3 cellular contexts compared by ENCODE assay signal in the genomic region with DNA sequence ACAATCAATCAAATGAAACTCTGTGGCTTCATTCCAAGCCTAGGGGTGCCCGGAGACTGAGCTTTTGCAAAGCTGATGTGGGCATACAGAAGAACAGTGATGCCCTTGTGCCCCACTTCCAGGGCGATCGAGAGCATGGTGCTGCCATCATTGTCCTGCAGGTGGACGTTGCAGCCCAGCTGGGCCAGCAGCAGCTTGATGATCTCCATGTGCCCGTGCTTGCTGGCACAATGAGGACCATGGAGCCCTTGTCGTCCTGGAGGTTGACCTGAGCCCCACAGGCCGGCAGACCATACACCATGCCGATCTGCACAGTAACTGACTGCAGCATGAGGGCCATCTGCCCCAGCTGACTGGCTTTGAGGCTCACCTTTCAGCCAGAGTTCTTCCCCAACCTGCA.
TF ChIP-seq lines count a peak whose summit lies in the region.

No MANE protein-coding gene starts in this region.

TF ChIP-seq in HepG2, 621 proteins besides CTCF, POLR2A, EP300 and RAD21 (continues in another document):
- TF ChIP-seq MXD1 (CRISPR knock-in tag; IDR thresholded peaks at IDR 0.05) (0 out of 2 replicates have a peak, but pooled peaks have one; percentile 29), ZNF891 (CRISPR knock-in tag; IDR thresholded peaks at IDR 0.05) (peak; percentile 33; the same call in 1 of the 2 replicates), HNRNPL (IDR thresholded peaks at IDR 0.05; ENCODE audit: low read depth, low read length) (peak; percentile 35; the same call in 1 of the 2 replicates), ZBTB4 (CRISPR knock-in tag; IDR thresholded peaks at IDR 0.05; ENCODE audit: borderline replicate concordance) (no peak), NRL (CRISPR knock-in tag; IDR thresholded peaks at IDR 0.05; ENCODE audit: borderline replicate concordance) (peak; percentile 73; the same call in 1 of the 2 replicates), ZNF850 (CRISPR knock-in tag; conservative IDR thresholded peaks at IDR 0.05) (no peak), ZNF343 (CRISPR knock-in tag; IDR thresholded peaks at IDR 0.05) (no peak)
- TF ChIP-seq, protein P1, sequence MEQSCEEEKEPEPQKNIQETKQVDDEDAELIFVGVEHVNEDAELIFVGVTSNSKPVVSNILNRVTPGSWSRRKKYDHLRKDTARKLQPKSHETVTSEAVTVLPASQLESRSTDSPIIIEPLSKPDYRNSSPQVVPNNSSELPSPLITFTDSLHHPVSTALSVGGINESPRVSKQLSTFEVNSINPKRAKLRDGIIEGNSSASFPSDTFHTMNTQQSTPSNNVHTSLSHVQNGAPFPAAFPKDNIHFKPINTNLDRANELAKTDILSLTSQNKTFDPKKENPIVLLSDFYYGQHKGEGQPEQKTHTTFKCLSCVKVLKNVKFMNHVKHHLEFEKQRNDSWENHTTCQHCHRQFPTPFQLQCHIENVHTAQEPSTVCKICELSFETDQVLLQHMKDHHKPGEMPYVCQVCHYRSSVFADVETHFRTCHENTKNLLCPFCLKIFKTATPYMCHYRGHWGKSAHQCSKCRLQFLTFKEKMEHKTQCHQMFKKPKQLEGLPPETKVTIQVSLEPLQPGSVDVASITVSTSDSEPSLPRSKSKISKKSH (CRISPR knock-in tag; IDR thresholded peaks at IDR 0.05; ENCODE audit: borderline replicate concordance) = 0 out of 2 replicates have a peak, but pooled peaks have one; percentile 35
- TF ChIP-seq, protein P2, sequence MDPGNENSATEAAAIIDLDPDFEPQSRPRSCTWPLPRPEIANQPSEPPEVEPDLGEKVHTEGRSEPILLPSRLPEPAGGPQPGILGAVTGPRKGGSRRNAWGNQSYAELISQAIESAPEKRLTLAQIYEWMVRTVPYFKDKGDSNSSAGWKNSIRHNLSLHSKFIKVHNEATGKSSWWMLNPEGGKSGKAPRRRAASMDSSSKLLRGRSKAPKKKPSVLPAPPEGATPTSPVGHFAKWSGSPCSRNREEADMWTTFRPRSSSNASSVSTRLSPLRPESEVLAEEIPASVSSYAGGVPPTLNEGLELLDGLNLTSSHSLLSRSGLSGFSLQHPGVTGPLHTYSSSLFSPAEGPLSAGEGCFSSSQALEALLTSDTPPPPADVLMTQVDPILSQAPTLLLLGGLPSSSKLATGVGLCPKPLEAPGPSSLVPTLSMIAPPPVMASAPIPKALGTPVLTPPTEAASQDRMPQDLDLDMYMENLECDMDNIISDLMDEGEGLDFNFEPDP (CRISPR knock-in tag; conservative IDR thresholded peaks at IDR 0.05) = 0 out of 2 replicates have a peak, but pooled peaks have one; percentile 34

TF ChIP-seq in H1, 55 proteins besides CTCF, POLR2A, EP300 and RAD21:
- TF ChIP-seq BCL11A (IDR thresholded peaks at IDR 0.05; ENCODE audit: low read depth in 2 of 2, low read length in 2 of 2) (no peak), CEBPB (IDR thresholded peaks at IDR 0.05; ENCODE audit: low read depth, low read length) (no peak), NANOG (IDR thresholded peaks at IDR 0.05; ENCODE audit: insufficient read depth, low read depth, low read length, poor library complexity, severe bottlenecking) (no peak), RFX5 (IDR thresholded peaks at IDR 0.05; ENCODE audit: borderline replicate concordance, low read depth, low read length) (no peak), GTF2F1 (IDR thresholded peaks at IDR 0.05; ENCODE audit: borderline replicate concordance, low read depth, low read length) (no peak), JUND (IDR thresholded peaks at IDR 0.05; ENCODE audit: low read length) (no peak)

TF ChIP-seq in SK-N-SH treated with all-trans-retinoic acid at 6 μM for 48 hours, 23 proteins besides CTCF, POLR2A, EP300 and RAD21:
- TF ChIP-seq, protein P3, sequence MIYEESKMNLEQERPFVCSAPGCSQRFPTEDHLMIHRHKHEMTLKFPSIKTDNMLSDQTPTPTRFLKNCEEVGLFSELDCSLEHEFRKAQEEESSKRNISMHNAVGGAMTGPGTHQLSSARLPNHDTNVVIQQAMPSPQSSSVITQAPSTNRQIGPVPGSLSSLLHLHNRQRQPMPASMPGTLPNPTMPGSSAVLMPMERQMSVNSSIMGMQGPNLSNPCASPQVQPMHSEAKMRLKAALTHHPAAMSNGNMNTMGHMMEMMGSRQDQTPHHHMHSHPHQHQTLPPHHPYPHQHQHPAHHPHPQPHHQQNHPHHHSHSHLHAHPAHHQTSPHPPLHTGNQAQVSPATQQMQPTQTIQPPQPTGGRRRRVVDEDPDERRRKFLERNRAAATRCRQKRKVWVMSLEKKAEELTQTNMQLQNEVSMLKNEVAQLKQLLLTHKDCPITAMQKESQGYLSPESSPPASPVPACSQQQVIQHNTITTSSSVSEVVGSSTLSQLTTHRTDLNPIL (CRISPR knock-in tag; IDR thresholded peaks at IDR 0.05; ENCODE audit: low read depth) = no peak
- TF ChIP-seq ARNTL (CRISPR knock-in tag; IDR thresholded peaks at IDR 0.05; ENCODE audit: borderline replicate concordance, low read depth) (no peak), BACH2 (CRISPR knock-in tag; IDR thresholded peaks at IDR 0.05; ENCODE audit: borderline replicate concordance) (no peak), ZNF8 (CRISPR knock-in tag; IDR thresholded peaks at IDR 0.05) (no peak), SNAI2 (CRISPR knock-in tag; IDR thresholded peaks at IDR 0.05) (no peak), OSR1 (CRISPR knock-in tag; IDR thresholded peaks at IDR 0.05) (no peak), CSRNP3 (CRISPR knock-in tag; IDR thresholded peaks at IDR 0.05) (no peak), PATZ1 (CRISPR knock-in tag; IDR thresholded peaks at IDR 0.05; ENCODE audit: borderline replicate concordance) (no peak)
- TF ChIP-seq, protein P4, sequence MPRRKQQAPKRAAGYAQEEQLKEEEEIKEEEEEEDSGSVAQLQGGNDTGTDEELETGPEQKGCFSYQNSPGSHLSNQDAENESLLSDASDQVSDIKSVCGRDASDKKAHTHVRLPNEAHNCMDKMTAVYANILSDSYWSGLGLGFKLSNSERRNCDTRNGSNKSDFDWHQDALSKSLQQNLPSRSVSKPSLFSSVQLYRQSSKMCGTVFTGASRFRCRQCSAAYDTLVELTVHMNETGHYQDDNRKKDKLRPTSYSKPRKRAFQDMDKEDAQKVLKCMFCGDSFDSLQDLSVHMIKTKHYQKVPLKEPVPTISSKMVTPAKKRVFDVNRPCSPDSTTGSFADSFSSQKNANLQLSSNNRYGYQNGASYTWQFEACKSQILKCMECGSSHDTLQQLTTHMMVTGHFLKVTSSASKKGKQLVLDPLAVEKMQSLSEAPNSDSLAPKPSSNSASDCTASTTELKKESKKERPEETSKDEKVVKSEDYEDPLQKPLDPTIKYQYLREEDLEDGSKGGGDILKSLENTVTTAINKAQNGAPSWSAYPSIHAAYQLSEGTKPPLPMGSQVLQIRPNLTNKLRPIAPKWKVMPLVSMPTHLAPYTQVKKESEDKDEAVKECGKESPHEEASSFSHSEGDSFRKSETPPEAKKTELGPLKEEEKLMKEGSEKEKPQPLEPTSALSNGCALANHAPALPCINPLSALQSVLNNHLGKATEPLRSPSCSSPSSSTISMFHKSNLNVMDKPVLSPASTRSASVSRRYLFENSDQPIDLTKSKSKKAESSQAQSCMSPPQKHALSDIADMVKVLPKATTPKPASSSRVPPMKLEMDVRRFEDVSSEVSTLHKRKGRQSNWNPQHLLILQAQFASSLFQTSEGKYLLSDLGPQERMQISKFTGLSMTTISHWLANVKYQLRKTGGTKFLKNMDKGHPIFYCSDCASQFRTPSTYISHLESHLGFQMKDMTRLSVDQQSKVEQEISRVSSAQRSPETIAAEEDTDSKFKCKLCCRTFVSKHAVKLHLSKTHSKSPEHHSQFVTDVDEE (CRISPR knock-in tag; IDR thresholded peaks at IDR 0.05) = no peak
- TF ChIP-seq, protein P5, sequence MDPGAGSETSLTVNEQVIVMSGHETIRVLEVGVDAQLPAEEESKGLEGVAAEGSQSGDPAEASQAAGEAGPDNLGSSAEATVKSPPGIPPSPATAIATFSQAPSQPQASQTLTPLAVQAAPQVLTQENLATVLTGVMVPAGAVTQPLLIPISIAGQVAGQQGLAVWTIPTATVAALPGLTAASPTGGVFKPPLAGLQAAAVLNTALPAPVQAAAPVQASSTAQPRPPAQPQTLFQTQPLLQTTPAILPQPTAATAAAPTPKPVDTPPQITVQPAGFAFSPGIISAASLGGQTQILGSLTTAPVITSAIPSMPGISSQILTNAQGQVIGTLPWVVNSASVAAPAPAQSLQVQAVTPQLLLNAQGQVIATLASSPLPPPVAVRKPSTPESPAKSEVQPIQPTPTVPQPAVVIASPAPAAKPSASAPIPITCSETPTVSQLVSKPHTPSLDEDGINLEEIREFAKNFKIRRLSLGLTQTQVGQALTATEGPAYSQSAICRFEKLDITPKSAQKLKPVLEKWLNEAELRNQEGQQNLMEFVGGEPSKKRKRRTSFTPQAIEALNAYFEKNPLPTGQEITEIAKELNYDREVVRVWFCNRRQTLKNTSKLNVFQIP (CRISPR knock-in tag; IDR thresholded peaks at IDR 0.05; ENCODE audit: borderline replicate concordance, low read depth) = no peak
